ENCODE assay signal across 1 cellular context in the genomic region with DNA sequence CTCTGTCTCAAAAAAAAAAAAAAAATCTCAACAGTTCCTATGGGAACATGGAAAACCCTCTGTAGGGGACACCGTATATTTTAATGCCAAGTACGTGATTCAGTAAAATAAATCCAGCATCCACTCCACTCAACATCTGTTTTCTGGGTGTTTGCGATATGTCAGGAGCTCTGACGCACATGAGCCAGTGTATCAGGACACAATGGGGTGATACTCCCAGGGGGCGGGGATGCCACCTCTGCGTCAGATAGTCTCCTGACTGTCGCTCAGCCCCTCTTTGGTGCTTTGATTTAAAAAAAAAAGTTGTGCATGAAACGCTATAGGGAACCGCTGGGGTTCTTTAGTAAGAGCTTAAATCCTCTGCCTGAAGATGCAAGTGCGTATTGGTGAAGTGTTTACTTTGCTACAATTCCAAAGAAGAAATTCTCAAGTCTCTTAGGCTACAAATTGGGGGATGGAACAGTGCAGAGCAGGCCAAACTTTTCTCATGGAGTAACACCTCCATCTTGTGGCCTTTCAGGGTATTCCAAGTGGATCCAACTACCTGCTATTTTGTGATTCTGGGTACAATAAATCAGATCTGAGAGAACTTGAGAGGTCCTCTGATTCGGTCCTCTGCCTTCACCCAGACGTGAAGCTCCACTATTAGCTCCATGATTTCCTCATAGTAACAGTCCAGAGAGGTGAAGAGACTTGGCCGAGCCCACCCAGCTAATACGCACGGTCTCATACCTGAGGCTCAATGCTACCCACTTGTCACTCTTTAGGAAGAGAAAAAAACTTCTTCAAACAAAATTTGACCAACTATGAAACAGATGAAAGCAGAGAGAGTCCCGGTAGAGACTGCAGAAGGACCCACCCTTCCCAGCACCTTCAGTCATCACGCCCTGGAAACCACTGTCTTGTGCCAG.
TF ChIP-seq lines count a peak whose summit lies in the region.

No MANE protein-coding gene starts in this region.

TF ChIP-seq in GM12878, 131 proteins besides CTCF, POLR2A, EP300 and RAD21 (continued from another document):
- TF ChIP-seq TAF1 (IDR thresholded peaks at IDR 0.05; ENCODE audit: borderline replicate concordance, low read depth, low read length): no peak
- peak; percentile 28; the same call in 1 of the 2 replicates for TF ChIP-seq IRF4 (IDR thresholded peaks at IDR 0.05; ENCODE audit: low read depth, low read length)
- TF ChIP-seq, protein P1, sequence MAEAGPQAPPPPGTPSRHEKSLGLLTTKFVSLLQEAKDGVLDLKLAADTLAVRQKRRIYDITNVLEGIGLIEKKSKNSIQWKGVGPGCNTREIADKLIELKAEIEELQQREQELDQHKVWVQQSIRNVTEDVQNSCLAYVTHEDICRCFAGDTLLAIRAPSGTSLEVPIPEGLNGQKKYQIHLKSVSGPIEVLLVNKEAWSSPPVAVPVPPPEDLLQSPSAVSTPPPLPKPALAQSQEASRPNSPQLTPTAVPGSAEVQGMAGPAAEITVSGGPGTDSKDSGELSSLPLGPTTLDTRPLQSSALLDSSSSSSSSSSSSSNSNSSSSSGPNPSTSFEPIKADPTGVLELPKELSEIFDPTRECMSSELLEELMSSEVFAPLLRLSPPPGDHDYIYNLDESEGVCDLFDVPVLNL (IDR thresholded peaks at IDR 0.05; ENCODE audit: low read depth, low read length): no peak
- TF ChIP-seq SMC3 (IDR thresholded peaks at IDR 0.05; ENCODE audit: borderline replicate concordance, low read length): peak; percentile 86
- TF ChIP-seq SUPT20H (IDR thresholded peaks at IDR 0.05; ENCODE audit: borderline replicate concordance, control insufficient read depth, low read depth, low read length): no peak
- TF ChIP-seq FOXM1 (IDR thresholded peaks at IDR 0.05; ENCODE audit: low read depth, low read length): peak; percentile 45; the same call in 1 of the 2 replicates
- TF ChIP-seq CBX5 (IDR thresholded peaks at IDR 0.05; ENCODE audit: low read depth): 0 out of 2 replicates have a peak, but pooled peaks have one; percentile 17
- no peak for TF ChIP-seq NBN (IDR thresholded peaks at IDR 0.05)
